ENCODE assay signal across 1 cellular context in the genomic region with DNA sequence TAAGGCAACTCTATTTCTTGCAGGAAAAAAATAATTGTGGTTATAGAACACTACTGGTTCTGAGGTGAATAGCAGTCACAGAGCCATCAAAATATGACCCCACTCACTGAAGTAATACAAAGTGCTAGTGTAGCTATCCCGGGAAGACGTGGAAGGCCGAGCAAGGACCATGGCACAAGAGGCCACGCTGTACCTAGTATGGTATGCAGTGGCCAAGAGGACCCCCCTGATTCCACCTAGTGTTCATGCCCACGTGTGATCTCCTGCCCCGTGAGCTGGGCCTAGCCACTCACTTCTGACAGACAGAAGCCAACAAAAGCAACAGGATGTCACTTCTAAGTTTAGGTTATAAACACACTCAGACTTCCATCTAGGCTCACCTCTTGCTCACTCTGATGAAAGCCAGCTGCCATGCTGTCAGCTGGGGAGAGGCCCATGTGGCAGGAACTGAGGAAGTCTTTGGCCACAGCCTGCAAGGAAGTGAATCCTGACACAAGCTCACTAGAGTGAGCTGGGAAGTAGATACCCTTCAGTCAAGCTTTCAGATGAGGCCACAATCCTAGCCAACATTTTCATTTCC.
TF ChIP-seq lines count a peak whose summit lies in the region.

No MANE protein-coding gene starts in this region.

TF ChIP-seq in GM23338, 12 proteins besides CTCF, POLR2A, EP300 and RAD21 (continued from another document):
- TF ChIP-seq ZNF114 (CRISPR knock-in tag; IDR thresholded peaks at IDR 0.05) (no peak), JUNB (IDR thresholded peaks at IDR 0.05; ENCODE audit: unreplicated experiment) (no peak)
